In the genomic region with DNA sequence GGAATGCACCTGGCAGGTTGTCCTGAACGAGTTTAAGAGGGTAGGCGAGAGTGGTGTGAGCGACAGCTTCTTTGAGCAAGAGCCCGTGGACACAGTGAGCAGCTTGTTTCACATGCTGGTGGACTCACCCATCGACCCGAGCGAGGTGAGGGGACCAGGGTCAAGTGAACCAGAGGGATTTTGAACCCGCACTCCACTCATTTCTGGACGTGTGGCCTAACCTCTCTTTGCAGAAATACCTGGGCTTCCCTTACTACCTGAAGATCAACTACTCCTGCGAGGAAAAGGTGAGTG, we compare ENCODE assay signal across 8 cellular contexts. TPM values are rescaled to one million over a fixed set of nuclear protein-coding genes. Genes with fewer than 3 reads are reported as not detected.
DNase-seq lines count a peak whose midpoint lies in the region; ATAC-seq and TF ChIP-seq lines count a peak whose summit lies in the region.

No MANE protein-coding gene starts in this region.

- TF ChIP-seq POLR2A in Peyer's patch (IDR thresholded peaks at IDR 0.05), result no peak

- H3K4me1 ChIP-seq in Peyer's patch (peaks cover 0 to 16% (median 5%) of the 10 kb centered on the region in 4 donors), rectal smooth muscle tissue (ENCODE audit: control insufficient read depth, insufficient read depth, low read length) (no peaks in the 10 kb centered on the region)

- no peaks in the 10 kb centered on the region for H3K27me3 ChIP-seq in Peyer's patch
- H3K27me3 ChIP-seq in rectal smooth muscle tissue (ENCODE audit: control insufficient read depth, insufficient read depth, low read length), result no peaks in the 10 kb centered on the region

- no peak overlapping the region for H3K9ac ChIP-seq in rectal smooth muscle tissue (ENCODE audit: low read length)

- DNase-seq in Peyer's patch, result no peak
- no peak for DNase-seq in epithelial cell of proximal tubule (ENCODE audit: low read depth)
- no peak for DNase-seq in NCI-H146 (lab: John Stamatoyannopoulos, UW)
- no peak for DNase-seq in NCI-H748 treated with DMSO at 0.1 percent for 48 hours (lab: John Stamatoyannopoulos, UW)
- DNase-seq in DMS53 treated with DMSO at 0.1 percent for 48 hours (lab: John Stamatoyannopoulos, UW; ENCODE audit: unreplicated experiment), result no peak

- H3K4me3 ChIP-seq in GM08714 (ENCODE audit: low read length) (peak overlapping the region; percentile 21; the same call in 1 of the 2 replicates), Peyer's patch (peak overlapping the region; percentile 59 to 77 (median 72)), epithelial cell of proximal tubule (ENCODE audit: low read depth, low read length) (peak overlapping the region; percentile 79), rectal smooth muscle tissue (ENCODE audit: low read length) (peak overlapping the region; percentile 98)

- no peak for ATAC-seq in GM18498 (IDR thresholded peaks at IDR 0.05; ENCODE audit: unreplicated experiment)

- H3K27ac ChIP-seq in Peyer's patch, result peak overlapping the region in 3 of 4 donors; percentile 94 to 99 (median 97)
- no peak overlapping the region for H3K27ac ChIP-seq in rectal smooth muscle tissue (ENCODE audit: low read depth, low read length)

- TF ChIP-seq CTCF in Peyer's patch (IDR thresholded peaks at IDR 0.05) (no peak), epithelial cell of proximal tubule (conservative IDR thresholded peaks at IDR 0.05; ENCODE audit: low read depth, low read length) (no peak)

- no peaks in the 10 kb centered on the region for H3K9me3 ChIP-seq in Peyer's patch

- no peaks in the 10 kb centered on the region for H3K36me3 ChIP-seq in Peyer's patch
- no peaks in the 10 kb centered on the region for H3K36me3 ChIP-seq in rectal smooth muscle tissue (ENCODE audit: control insufficient read depth, insufficient read depth, low read length)

RNA-seq across cellular contexts. Expression of a gene that starts 1.7 kb away (rescaled TPM):
- total RNA-seq in Peyer's patch (10 to 100 TPM in 3 of 4 donors, 1 to 10 TPM in 1; 5.0 to 51.0 (median 22.8) TPM), epithelial cell of proximal tubule (0.51 and 1.2 TPM in 2 replicates)

RNA-seq across cellular contexts. Expression of a gene that starts 17.7 kb away (rescaled TPM):
- 10 to 100 TPM in 2 of 4 donors, 1 to 10 TPM in 2; 7.4 to 19.3 (median 12.3) TPM for total RNA-seq in Peyer's patch
- total RNA-seq in epithelial cell of proximal tubule, result 3.8 and 3.9 TPM in 2 replicates

RNA-seq across cellular contexts. Expression of a gene that starts 21.6 kb away (rescaled TPM):
- 10 to 100 TPM; 11.6 to 31.4 (median 15.0) TPM for total RNA-seq in Peyer's patch
- total RNA-seq in epithelial cell of proximal tubule, result 72.2 and 90.6 TPM in 2 replicates

RNA-seq across cellular contexts. Expression of a gene that starts 33.3 kb away (rescaled TPM):
- 100 to 1,000 TPM in 3 of 4 donors, 10 to 100 TPM in 1; 39.6 to 444 (median 348) TPM for total RNA-seq in Peyer's patch
- total RNA-seq in epithelial cell of proximal tubule, result 267 and 305 TPM in 2 replicates

RNA-seq across cellular contexts. Expression of a gene that starts 37.1 kb away (rescaled TPM):
- total RNA-seq in Peyer's patch (100 to 1,000 TPM; 118 to 211 (median 164) TPM), epithelial cell of proximal tubule (227 and 369 TPM in 2 replicates)

Comparison
In these comparisons a context has a peak if more than half of its experiments do, and no peak if none do; other contexts are left out.
1. H3K4me3 ChIP-seq: peak in every context shown above with its lines; median percentile 98 in rectal smooth muscle tissue; 79 in epithelial cell of proximal tubule; 72 in Peyer's patch; 21 in GM08714.